Comparison of ENCODE assay signal across 10 cellular contexts in genomic region chr22:37744589-37744988, GRCh38. TPM values are rescaled to one million over a fixed set of nuclear protein-coding genes. Genes with fewer than 3 reads are reported as not detected.
DNase-seq lines count a peak whose midpoint lies in the region; ATAC-seq, FAIRE-seq and TF ChIP-seq lines count a peak whose summit lies in the region.
"Had no signal": no experiment of that assay in that cellular context is flagged by ENCODE, and none has a peak within 500 bp of the region (broad histone marks: within the 10 kb centered on the region; RNA-seq: fewer than 3 reads in every experiment).

No MANE protein-coding gene starts in this region.

- H2BK12ac ChIP-seq in H9 (ENCODE audit: insufficient read length, low read depth, low read length): no peak overlapping the region

- H3K36me3 ChIP-seq in CD8-positive, alpha-beta T cell (ENCODE audit: insufficient read depth, low read length): no peaks in the 10 kb centered on the region
- H3K36me3 ChIP-seq in astrocyte (ENCODE audit: insufficient read depth, low read length): no peaks in the 10 kb centered on the region

- no peak overlapping the region for H2BK5ac ChIP-seq in H9 (ENCODE audit: insufficient read length, low read length)

- no peak overlapping the region for H3K4me3 ChIP-seq in CD8-positive, alpha-beta T cell (ENCODE audit: low read depth, low read length)
- H3K4me3 ChIP-seq in astrocyte (ENCODE audit: insufficient read depth, low read depth, low read length): no peak overlapping the region

- H3K27ac ChIP-seq in CD8-positive, alpha-beta T cell (ENCODE audit: low read depth, low read length): no peak overlapping the region
- H3K27ac ChIP-seq in H9 (ENCODE audit: insufficient read length, low read depth, low read length) (no peak overlapping the region), astrocyte (ENCODE audit: low read depth, low read length) (no peak overlapping the region)

- no peaks in the 10 kb centered on the region for H3K27me3 ChIP-seq in CD8-positive, alpha-beta T cell (ENCODE audit: insufficient read depth, low read length)
- H3K27me3 ChIP-seq in H9 (ENCODE audit: insufficient read depth, low read length): peaks cover 6% of the 10 kb centered on the region; the same call in 1 of the 2 replicates
- no peaks in the 10 kb centered on the region for H3K27me3 ChIP-seq in astrocyte (ENCODE audit: insufficient read depth, low read length)

- POLR2A ChIA-PET in CD8-positive, alpha-beta T cell (lab: Charles Lee): interaction anchor here (0.9 to 1.0 kb wide), 2 partner anchors 65 to 131 kb away, joined by 3 read pairs; no protein-coding TSS in a partner anchor

- H2BK120ac ChIP-seq in H9 (ENCODE audit: low read depth, low read length, poor library complexity, severe bottlenecking): no peak overlapping the region

- no peak for DNase-seq in CD8-positive, alpha-beta T cell
- DNase-seq in H9 (no peak), astrocyte (ENCODE audit: low read depth) (no peak), nephron progenitor cell (no peak), dermis blood vessel endothelial cell (no peak), COR-L47 (lab: John Stamatoyannopoulos, UW) (no peak), GM19238 (ENCODE audit: insufficient read length, low spot score) (no peak)
- DNase-seq: DMS79 treated with DMSO at 0.1 percent for 48 hours, midbrain, NCI-H446 treated with DMSO at 0.1 percent for 48 hours had no signal

- peaks cover 35% of the 10 kb centered on the region for H3K4me1 ChIP-seq in CD8-positive, alpha-beta T cell (ENCODE audit: insufficient read depth, low read length)
- no peaks in the 10 kb centered on the region for H3K4me1 ChIP-seq in H9 (ENCODE audit: insufficient read depth, low read length)
- H3K4me1 ChIP-seq in astrocyte (ENCODE audit: insufficient read depth, low read length): peaks cover 59% of the 10 kb centered on the region

- H3K4me3 Mint-ChIP-seq in CD8-positive, alpha-beta T cell: peak overlapping the region; percentile 51
- H3K4me3 Mint-ChIP-seq in H9 (peak overlapping the region; percentile 75 to 81), astrocyte (ENCODE audit: unreplicated experiment) (peak overlapping the region; percentile 55), nephron progenitor cell (peak overlapping the region; percentile 90)

- no peak overlapping the region for H3K14ac ChIP-seq in H9 (ENCODE audit: insufficient read depth, low read length)

- H3K9ac ChIP-seq in H9 (ENCODE audit: extremely low read depth, insufficient read length, low read length): no peak overlapping the region
- no peak overlapping the region for H3K9ac ChIP-seq in astrocyte (ENCODE audit: low read length)

- H4K91ac ChIP-seq in H9 (ENCODE audit: insufficient read length, low read depth, low read length): no peak overlapping the region

- H3K18ac ChIP-seq in H9 (ENCODE audit: insufficient read length, low read depth, low read length): no peak overlapping the region

- H3K4me2 ChIP-seq in H9 (ENCODE audit: insufficient read depth, insufficient read length, low read length): no peak overlapping the region
- H3K4me2 ChIP-seq in astrocyte (ENCODE audit: low read length): no peak overlapping the region

- H3K79me2 ChIP-seq in H9 (ENCODE audit: insufficient read depth, low read length) (no peaks in the 10 kb centered on the region), astrocyte (ENCODE audit: insufficient read depth, low read length) (peaks cover 40% of the 10 kb centered on the region)

- no peak for TF ChIP-seq CTCF in CD8-positive, alpha-beta T cell (IDR thresholded peaks at IDR 0.05)
- peak; percentile 25; the same call in 1 of the 3 replicates for TF ChIP-seq CTCF in H9 (conservative IDR thresholded peaks at IDR 0.05)
- TF ChIP-seq CTCF in astrocyte (IDR thresholded peaks at IDR 0.05; ENCODE audit: insufficient read depth, low read depth, low read length): no peak
- no peak for TF ChIP-seq CTCF in nephron progenitor cell (IDR thresholded peaks at IDR 0.05)

- peaks cover 23% of the 10 kb centered on the region for H3K4me1 Mint-ChIP-seq in CD8-positive, alpha-beta T cell (ENCODE audit: low read depth)
- H3K4me1 Mint-ChIP-seq in H9: peaks cover 19 to 34% of the 10 kb centered on the region in 2 experiments
- peaks cover 34% of the 10 kb centered on the region for H3K4me1 Mint-ChIP-seq in astrocyte (ENCODE audit: low read depth, unreplicated experiment)
- peaks cover 75% of the 10 kb centered on the region for H3K4me1 Mint-ChIP-seq in nephron progenitor cell

- peaks cover 8% of the 10 kb centered on the region for H3K23me2 ChIP-seq in H9 (ENCODE audit: insufficient read length, low read depth, low read length, poor library complexity, severe bottlenecking)

- no peak overlapping the region for H2AFZ ChIP-seq in H9 (ENCODE audit: low read length)
- H2AFZ ChIP-seq in astrocyte (ENCODE audit: low read depth, low read length): no peak overlapping the region

- H3K56ac ChIP-seq in H9 (ENCODE audit: insufficient read length, low read depth, low read length): no peak overlapping the region

- no peak overlapping the region for H3K4ac ChIP-seq in H9 (ENCODE audit: low read depth, low read length)

- CTCF ChIA-PET in CD8-positive, alpha-beta T cell (lab: Charles Lee): no interaction called here

- ATAC-seq in CD8-positive, alpha-beta T cell: no peak

- no peaks in the 10 kb centered on the region for H3K79me1 ChIP-seq in H9 (ENCODE audit: insufficient read depth, low read depth, low read length, poor library complexity, severe bottlenecking)

- no peak overlapping the region for H3K23ac ChIP-seq in H9 (ENCODE audit: insufficient read length, low read depth, low read length)

- peaks cover 3% of the 10 kb centered on the region for H3K36me3 Mint-ChIP-seq in CD8-positive, alpha-beta T cell
- peaks cover 3 to 24% (median 21%) of the 10 kb centered on the region in 3 experiments; a peak in 6 of 7 replicates for H3K36me3 Mint-ChIP-seq in H9 (ENCODE audit: insufficient read depth in 1 of 3, low read depth in 3 of 3)
- H3K36me3 Mint-ChIP-seq in astrocyte (ENCODE audit: low read depth, unreplicated experiment): no peaks in the 10 kb centered on the region
- H3K36me3 Mint-ChIP-seq in nephron progenitor cell (ENCODE audit: low read depth): no peaks in the 10 kb centered on the region

- H3K27me3 Mint-ChIP-seq in CD8-positive, alpha-beta T cell (ENCODE audit: low read depth): no peaks in the 10 kb centered on the region
- peaks cover 39% of the 10 kb centered on the region for H3K27me3 Mint-ChIP-seq in H9 (ENCODE audit: low read depth)
- H3K27me3 Mint-ChIP-seq in astrocyte (ENCODE audit: low read depth, unreplicated experiment): peaks cover 2% of the 10 kb centered on the region
- H3K27me3 Mint-ChIP-seq in nephron progenitor cell (ENCODE audit: low read depth, poor library complexity): peaks cover 2% of the 10 kb centered on the region

- no CpG with 5 or more reads among the region's 6 CpGs for WGBS in H9 (ENCODE audit: extremely low coverage, insufficient read length, low lambda C conversion rate)

- FAIRE-seq in astrocyte (lab: Jason Lieb, UNC): no peak

- H2BK20ac ChIP-seq in H9 (ENCODE audit: low read depth, low read length, poor library complexity, severe bottlenecking): no peak overlapping the region

- no peaks in the 10 kb centered on the region for H3K9me3 ChIP-seq in CD8-positive, alpha-beta T cell (ENCODE audit: low read length)
- no peaks in the 10 kb centered on the region for H3K9me3 ChIP-seq in H9 (ENCODE audit: control insufficient read depth, low read depth, low read length)
- H3K9me3 ChIP-seq in astrocyte (ENCODE audit: insufficient read depth, low read depth, low read length): no peaks in the 10 kb centered on the region

- H3T11ph ChIP-seq in H9 (ENCODE audit: low read length): no peak overlapping the region

- H4K5ac ChIP-seq in H9 (ENCODE audit: insufficient read length, low read depth, low read length): no peak overlapping the region

- no peaks in the 10 kb centered on the region for H3K9me3 Mint-ChIP-seq in CD8-positive, alpha-beta T cell
- H3K9me3 Mint-ChIP-seq in H9: no peaks in the 10 kb centered on the region
- no peaks in the 10 kb centered on the region for H3K9me3 Mint-ChIP-seq in astrocyte (ENCODE audit: unreplicated experiment)
- no peaks in the 10 kb centered on the region for H3K9me3 Mint-ChIP-seq in nephron progenitor cell

- H2BK15ac ChIP-seq in H9 (ENCODE audit: low read depth, low read length): no peak overlapping the region

- intact Hi-C loops in CD8-positive, alpha-beta T cell (cut with DNase I, micrococcal nuclease): loop anchor here in 1 of 2 experiments (10.0 kb wide), 1 partner anchor 100 kb away; the partner anchor contains the start of genes ANKRD54 and EIF3L

- H2AK5ac ChIP-seq in H9 (ENCODE audit: insufficient read length, low read length): no peak overlapping the region

- H4K20me1 ChIP-seq in H9 (ENCODE audit: control insufficient read depth, insufficient read depth, insufficient read length) (no peaks in the 10 kb centered on the region), astrocyte (ENCODE audit: insufficient read depth, low read length) (peaks cover 23% of the 10 kb centered on the region)

- H3K27ac Mint-ChIP-seq in CD8-positive, alpha-beta T cell: no peak overlapping the region
- H3K27ac Mint-ChIP-seq in H9 (no peak overlapping the region), astrocyte (ENCODE audit: unreplicated experiment) (no peak overlapping the region), nephron progenitor cell (no peak overlapping the region)

- H4K8ac ChIP-seq in H9 (replicated peaks; ENCODE audit: insufficient read length, low read depth, low read length): no peak overlapping the region

RNA-seq across cellular contexts. Expression of gene TRIOBP, which starts 47.7 kb away (rescaled TPM):
- 1 to 10 TPM; 7.3 to 7.4 TPM for total RNA-seq in CD8-positive, alpha-beta T cell
- total RNA-seq in H9 (2021) (50.8 and 52.7 TPM in 2 replicates), astrocyte (40.6 and 41.5 TPM in 2 replicates), dermis blood vessel endothelial cell (165 and 227 TPM in 2 replicates)

RNA-seq across cellular contexts. Expression of gene NOL12, which starts 58.4 kb away (rescaled TPM):
- 10 to 100 TPM; 25.1 to 29.1 TPM for total RNA-seq in CD8-positive, alpha-beta T cell
- total RNA-seq in H9 (2021) (30.4 and 35.4 TPM in 2 replicates), astrocyte (17.9 and 18.1 TPM in 2 replicates), dermis blood vessel endothelial cell (22.9 and 23.1 TPM in 2 replicates)
